In the genomic region with DNA sequence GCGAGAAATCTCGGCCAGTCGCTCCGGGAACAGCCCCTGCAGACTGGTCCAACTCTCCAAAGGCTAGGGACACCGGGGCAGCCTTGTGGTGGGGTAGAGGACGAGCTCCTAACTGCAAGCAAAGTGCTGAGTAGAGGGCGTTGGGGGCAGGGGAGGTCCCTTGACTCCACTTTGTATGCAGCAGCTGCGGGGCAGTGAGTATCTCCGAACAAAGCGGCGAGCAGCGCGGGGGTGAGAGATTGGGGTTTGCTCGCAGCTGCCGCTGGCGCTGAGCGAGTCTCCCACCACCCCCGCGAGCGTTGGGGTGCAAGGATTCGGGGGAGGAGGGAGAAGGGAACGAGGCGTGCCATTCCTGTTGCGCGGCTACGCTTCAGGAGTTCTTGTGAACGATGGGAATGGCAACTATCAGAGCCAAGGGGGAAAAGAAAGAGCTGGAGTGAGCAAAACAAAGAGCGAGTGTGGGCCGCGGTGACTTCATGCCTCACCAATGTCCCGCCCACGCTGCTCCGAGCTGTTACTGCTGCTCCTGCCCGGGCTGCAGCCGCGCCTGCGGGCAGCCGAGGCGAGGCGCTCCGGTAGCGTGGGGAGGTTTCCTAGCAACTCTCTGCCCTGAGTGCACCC, we compare ENCODE assay signal across 8 cellular contexts. TPM values are rescaled to one million over a fixed set of nuclear protein-coding genes. Genes with fewer than 3 reads are reported as not detected.
DNase-seq lines count a peak whose midpoint lies in the region; ATAC-seq, FAIRE-seq and TF ChIP-seq lines count a peak whose summit lies in the region.

No MANE protein-coding gene starts in this region.

- TF ChIP-seq RAD21 in A549 (conservative IDR thresholded peaks at IDR 0.05 in 1 of 2, IDR thresholded peaks at IDR 0.05 in 1 of 2), result no peak; a peak in 1 of 5 replicates

- CTCF ChIA-PET in A549 (lab: Yijun Ruan, JAX), result interaction anchor here (0.6 to 2.2 kb wide), 17 partner anchors 14 to 621 kb away, joined by 3 to 13 read pairs (median 5); partner anchors contain the start of gene POLR1F

- WGBS in A549 (ENCODE audit: missing lambda C conversion rate), result 2% methylated on average over 33 of the region's 42 CpGs
- 0 to 1% methylated on average over 18 to 42 of the region's 42 CpGs for WGBS in endodermal cell (ENCODE audit: insufficient coverage in 1 of 2, insufficient read length in 1 of 2), 2 experiments

- peak overlapping the region; percentile 86 for H3K4me2 ChIP-seq in A549

- H3K9ac ChIP-seq in endodermal cell (ENCODE audit: extremely low read depth, low read length, poor library complexity, severe bottlenecking), result peak overlapping the region; percentile 86

- ATAC-seq in A549 (peak; percentile 88 to 90), GM18498 (IDR thresholded peaks at IDR 0.05; ENCODE audit: unreplicated experiment) (peak; percentile 67), HG02840 (IDR thresholded peaks at IDR 0.05; ENCODE audit: low FRiP score, unreplicated experiment) (peak; percentile 51)

- peaks cover 48% of the 10 kb centered on the region for H3K27me3 Mint-ChIP-seq in endodermal cell (ENCODE audit: insufficient read depth)

- peak overlapping the region; percentile 98 for H3K27ac Mint-ChIP-seq in endodermal cell

- H3K27ac ChIP-seq in A549, result peak overlapping the region; percentile 64 to 86
- peak overlapping the region; percentile 100 for H3K27ac ChIP-seq in endodermal cell (ENCODE audit: low read depth, low read length)

- H3K9me3 ChIP-seq in A549, result no peaks in the 10 kb centered on the region
- H3K9me3 ChIP-seq in endodermal cell (ENCODE audit: control insufficient read depth, low read length), result no peaks in the 10 kb centered on the region

- peaks cover 5% of the 10 kb centered on the region; the same call in 2 of the 3 replicates for H3K4me1 ChIP-seq in A549
- no peaks in the 10 kb centered on the region for H3K4me1 ChIP-seq in endodermal cell (ENCODE audit: control insufficient read depth, insufficient read depth, low read length)

- no peaks in the 10 kb centered on the region for H3K36me3 ChIP-seq in endodermal cell (ENCODE audit: control insufficient read depth, insufficient read depth, low read length)

- peak overlapping the region; percentile 77 for H3K4me3 Mint-ChIP-seq in endodermal cell

- H3K4me1 Mint-ChIP-seq in endodermal cell, result peaks cover 12% of the 10 kb centered on the region

- TF ChIP-seq EP300 in A549 (IDR thresholded peaks at IDR 0.05), result no peak

- H3K36me3 Mint-ChIP-seq in endodermal cell (ENCODE audit: low read depth), result no peaks in the 10 kb centered on the region

- no peak for TF ChIP-seq POLR2A in A549 (IDR thresholded peaks at IDR 0.05; ENCODE audit: low read length)

- H3K4me3 ChIP-seq in A549 (peak overlapping the region; percentile 56), endodermal cell (ENCODE audit: low read length) (peak overlapping the region; percentile 97)

- H3K27me3 ChIP-seq in endodermal cell (ENCODE audit: control insufficient read depth, insufficient read depth, low read length, poor library complexity, severe bottlenecking), result peaks cover 12% of the 10 kb centered on the region

- no peaks in the 10 kb centered on the region for H3K9me3 Mint-ChIP-seq in endodermal cell

- FAIRE-seq in A549 (lab: Jason Lieb, UNC), result no peak

- peak; percentile 47 to 71 for DNase-seq in A549 (ENCODE audit: low read depth in 1 of 2, low spot score in 1 of 2)
- peak; percentile 32 for DNase-seq in NCI-H187 treated with DMSO at 0.1 percent for 48 hours (lab: John Stamatoyannopoulos, UW)
- DNase-seq in activated CD4-positive, alpha-beta T cell treated with anti-CD3 and anti-CD28 coated beads for 48 hours, result peak; percentile 90
- peak; percentile 91 for DNase-seq in endodermal cell
- DNase-seq in mesenteric fat pad (ENCODE audit: low spot score), result peak; percentile 93
- DNase-seq in stimulated activated CD8-positive, alpha-beta memory T cell treated with anti-CD3 and anti-CD28 coated beads, Interleukin-15, amount 100 ng/mL, for 24 hours (ENCODE audit: low read depth), result peak; percentile 41

- TF ChIP-seq CTCF in A549 (IDR thresholded peaks at IDR 0.05), result no peak
- no peak for TF ChIP-seq CTCF in endodermal cell (conservative IDR thresholded peaks at IDR 0.05)

- POLR2A ChIA-PET in A549 (lab: Yijun Ruan, JAX), result interaction anchor here (0.8 to 1.7 kb wide), 5 partner anchors 22 to 621 kb away, joined by 3 to 12 read pairs (median 3); no protein-coding TSS in a partner anchor

TF ChIP-seq in A549, 52 proteins besides CTCF, POLR2A, EP300 and RAD21:
- no peak for TF ChIP-seq HOXB5 (CRISPR knock-in tag; IDR thresholded peaks at IDR 0.05)
- TF ChIP-seq HDAC2 (IDR thresholded peaks at IDR 0.05), result peak; percentile 12; the same call in 1 of the 2 replicates
- TF ChIP-seq MAX (IDR thresholded peaks at IDR 0.05), result peak; percentile 85

RNA-seq across cellular contexts. Expression of gene ITGB8, which starts 0.4 kb away (rescaled TPM):
- polyA plus RNA-seq in A549 (2011; rRNA removed) (0.63 and 0.67 TPM in 2 replicates), A549 (2017; fragmentation: RNase III; extraction: RNeasy Plus Mini Kit Qiagen cat#74134 plus additional on column Dnase treatment) (0.30 to 0.50 TPM (median 0.39 TPM) in 3 replicates)
- polyA plus RNA-seq in A549 (2012; cell fraction: cytosol; rRNA removed), result 0.13 and 0.21 TPM in 2 replicates
- polyA plus RNA-seq in A549 (2012; cell fraction: nucleus; rRNA removed), result 0.27 and 0.29 TPM in 2 replicates
- 1.5 and 3.2 TPM in 2 replicates for polyA minus RNA-seq in A549 (2011; rRNA and poly(A)+ RNA removed)
- total RNA-seq in endodermal cell (1 to 10 TPM; 6.5 to 7.6 TPM), mesenteric fat pad (6.1 TPM)
- polyA plus RNA-seq in endodermal cell (2013, experiment 1 of 2), result 16.1 TPM
- polyA plus RNA-seq in endodermal cell (2013, experiment 2 of 2), result 14.6 TPM

Comparison
In these comparisons a context has a peak if more than half of its experiments do, and no peak if none do; other contexts are left out.
1. Peak in every context shown above with its lines: DNase-seq, ATAC-seq, H3K4me3 ChIP-seq and H3K27ac ChIP-seq.
2. DNase-seq: peak in every context shown above with its lines; median percentile 93 in mesenteric fat pad; 91 in endodermal cell; 90 in activated CD4-positive, alpha-beta T cell treated with anti-CD3 and anti-CD28 coated beads for 48 hours; 59 in A549; 41 in stimulated activated CD8-positive, alpha-beta memory T cell treated with anti-CD3 and anti-CD28 coated beads, Interleukin-15, amount 100 ng/mL, for 24 hours; 32 in NCI-H187 treated with DMSO at 0.1 percent for 48 hours.